Comparison of ENCODE assay signal across 18 cellular contexts in the genomic region with DNA sequence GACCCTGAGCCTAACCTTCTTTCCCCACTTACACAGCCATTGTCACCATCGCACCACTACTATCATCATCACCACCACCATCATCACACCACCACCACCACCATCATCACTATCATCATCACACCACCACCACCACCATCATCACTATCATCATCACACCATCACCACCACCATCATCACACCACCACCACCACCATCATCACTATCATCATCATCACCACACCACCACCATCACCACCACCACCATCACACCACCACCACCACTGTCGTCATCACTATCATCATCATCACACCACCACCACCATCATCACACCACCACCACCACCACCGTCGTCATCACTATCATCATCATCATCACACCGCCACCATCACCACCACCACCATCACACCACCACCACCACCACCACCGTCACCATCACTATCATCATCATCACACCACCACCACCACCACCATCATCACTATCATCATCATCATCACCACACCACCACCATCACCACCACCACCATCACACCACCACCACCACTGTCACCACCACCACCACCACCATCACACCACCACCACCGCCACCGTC.
DNase-seq lines count a peak whose midpoint lies in the region; ATAC-seq lines count a peak whose summit lies in the region.
"Had no signal": no experiment of that assay in that cellular context is flagged by ENCODE, and none has a peak within 500 bp of the region (broad histone marks: within the 10 kb centered on the region; RNA-seq: fewer than 3 reads in every experiment).

No MANE protein-coding gene starts in this region.

- H3K9ac ChIP-seq in neuronal stem cell (ENCODE audit: low read depth, low read length, poor library complexity), result peak overlapping the region; percentile 74

- H3K9me3 ChIP-seq in neuronal stem cell (replicated peaks in 1 of 2; ENCODE audit: control insufficient read depth in 2 of 2, insufficient read depth in 1 of 2, low read depth in 1 of 2, low read length in 2 of 2), result peaks cover 3 to 4% of the 10 kb centered on the region in 2 donors
- H3K9me3 ChIP-seq: BE2C had no signal

- no peaks in the 10 kb centered on the region for H3K4me1 Mint-ChIP-seq in stimulated activated naive CD8-positive, alpha-beta T cell treated with anti-CD3 and anti-CD28 coated beads, Interleukin-15, amount 100 ng/mL, for 72 hours
- no peaks in the 10 kb centered on the region for H3K4me1 Mint-ChIP-seq in central memory CD8-positive, alpha-beta T cell

- H3K27me3 ChIP-seq in neuronal stem cell (ENCODE audit: control insufficient read depth in 3 of 3, insufficient read depth in 3 of 3, low read depth in 1 of 3, low read length in 3 of 3), result peaks cover 0 to 14% (median 0%) of the 10 kb centered on the region in 3 experiments
- H3K27me3 ChIP-seq: BE2C had no signal

- no peak overlapping the region for H2BK120ac ChIP-seq in neuronal stem cell (ENCODE audit: low read depth, low read length)

- H2BK12ac ChIP-seq in neuronal stem cell (ENCODE audit: low read length), result peak overlapping the region; percentile 69

- H3K27ac Mint-ChIP-seq in stimulated activated naive CD8-positive, alpha-beta T cell treated with anti-CD3 and anti-CD28 coated beads, Interleukin-15, amount 100 ng/mL, for 72 hours, result no peak overlapping the region
- H3K27ac Mint-ChIP-seq in central memory CD8-positive, alpha-beta T cell (ENCODE audit: low read depth), result no peak overlapping the region
- H3K27ac Mint-ChIP-seq: CD4-positive, alpha-beta T cell had no signal

- no peak overlapping the region for H3K4me3 ChIP-seq in neuronal stem cell (ENCODE audit: low read length in 2 of 2)
- H3K4me3 ChIP-seq: PC-9 had no signal

- H3K27ac ChIP-seq in neuronal stem cell (replicated peaks; ENCODE audit: low read length), result no peak overlapping the region
- H3K27ac ChIP-seq: PC-9 had no signal

- H3K14ac ChIP-seq in neuronal stem cell (ENCODE audit: low read length), result peak overlapping the region; percentile 91

- H3K23ac ChIP-seq in neuronal stem cell (ENCODE audit: low read depth, low read length, poor library complexity), result peak overlapping the region; percentile 93

- H3K79me1 ChIP-seq in neuronal stem cell (ENCODE audit: low read depth, low read length), result peaks cover 6% of the 10 kb centered on the region

- H2BK5ac ChIP-seq in neuronal stem cell (ENCODE audit: low read length), result no peak overlapping the region

- DNase-seq in stimulated activated naive CD8-positive, alpha-beta T cell treated with anti-CD3 and anti-CD28 coated beads, Interleukin-15, amount 100 ng/mL, for 72 hours, result no peak
- DNase-seq in stimulated activated naive CD8-positive, alpha-beta T cell treated with anti-CD3 and anti-CD28 coated beads, Interleukin-15, Interleukin-2, amounts not matched to agents 100 U/mL and 50 U/mL, for 24 hours, result no peak
- peak in 1 of 2 donors; percentile 13 for DNase-seq in central memory CD8-positive, alpha-beta T cell (ENCODE audit: low spot score in 2 of 2)
- DNase-seq in neuronal stem cell (ENCODE audit: low spot score) (no peak), posterior cingulate gyrus (no peak), left lobe of liver (ENCODE audit: low spot score) (no peak), Right ventricle myocardium superior (no peak)
- DNase-seq: BE2C; CD4-positive, alpha-beta T cell; COR-L47; DMS79; KBM-7; NCI-H1092; NCI-H2227 treated with DMSO at 0.1 percent for 48 hours; NCI-H510A; PC-9; RPMI8226; SHP77 treated with DMSO at 0.1 percent for 48 hours had no signal

- no peak overlapping the region for H2AFZ ChIP-seq in neuronal stem cell (ENCODE audit: low read length)
- H2AFZ ChIP-seq: PC-9 had no signal

- WGBS in neuronal stem cell (ENCODE audit: extremely low coverage in 2 of 2, insufficient read length in 2 of 2, insufficient replicate concordance in 1 of 2), 2 donors, result 100% methylated on average over 2 of the region's 8 CpGs; no CpG with 5 or more reads in 1 of the 2 donors

- ATAC-seq in stimulated activated naive CD8-positive, alpha-beta T cell treated with anti-CD3 and anti-CD28 coated beads, Interleukin-15, amount 100 ng/mL, for 72 hours, result peak; percentile 49
- ATAC-seq in stimulated activated naive CD8-positive, alpha-beta T cell treated with anti-CD3 and anti-CD28 coated beads, Interleukin-15, Interleukin-2, amounts not matched to agents 100 U/mL and 50 U/mL, for 24 hours, result no peak
- ATAC-seq in central memory CD8-positive, alpha-beta T cell (replicated peaks; ENCODE audit: extremely low read depth, poor library complexity, severe bottlenecking), result peak; percentile 69
- no peak for ATAC-seq in left lobe of liver
- ATAC-seq in Right ventricle myocardium superior (ENCODE audit: poor library complexity), result no peak

- peak overlapping the region; percentile 87 for H4K8ac ChIP-seq in neuronal stem cell (ENCODE audit: low read depth, low read length)

- H3K4me2 ChIP-seq in neuronal stem cell (ENCODE audit: insufficient read depth, low read length, poor library complexity, severe bottlenecking), result no peak overlapping the region
- H3K4me2 ChIP-seq: PC-9 had no signal

- intact Hi-C loops in posterior cingulate gyrus (cut with DNase I), result no loop called here
- intact Hi-C loops in Right ventricle myocardium superior (cut with DNase I), result no loop called here

- H3K4ac ChIP-seq in neuronal stem cell (ENCODE audit: low read length), result no peak overlapping the region

- H3K18ac ChIP-seq in neuronal stem cell (ENCODE audit: low read length), result no peak overlapping the region

- H4K91ac ChIP-seq in neuronal stem cell (ENCODE audit: low read depth, low read length, poor library complexity), result peak overlapping the region; percentile 83

- no peak overlapping the region for H2BK15ac ChIP-seq in neuronal stem cell (ENCODE audit: low read length)

- no peak overlapping the region for H2AK5ac ChIP-seq in neuronal stem cell (ENCODE audit: low read depth, low read length)

- peaks cover 0 to 5% of the 10 kb centered on the region in 2 donors for H3K36me3 ChIP-seq in neuronal stem cell (replicated peaks in 1 of 2; ENCODE audit: control insufficient read depth in 2 of 2, insufficient read depth in 2 of 2, low read length in 2 of 2)
- H3K36me3 ChIP-seq: BE2C had no signal

- H3K27me3 Mint-ChIP-seq in stimulated activated naive CD8-positive, alpha-beta T cell treated with anti-CD3 and anti-CD28 coated beads, Interleukin-15, amount 100 ng/mL, for 72 hours, result no peaks in the 10 kb centered on the region
- no peaks in the 10 kb centered on the region for H3K27me3 Mint-ChIP-seq in central memory CD8-positive, alpha-beta T cell
- H3K27me3 Mint-ChIP-seq: CD4-positive, alpha-beta T cell had no signal

- no peak overlapping the region for H3K4me3 Mint-ChIP-seq in stimulated activated naive CD8-positive, alpha-beta T cell treated with anti-CD3 and anti-CD28 coated beads, Interleukin-15, amount 100 ng/mL, for 72 hours
- no peak overlapping the region for H3K4me3 Mint-ChIP-seq in central memory CD8-positive, alpha-beta T cell
- H3K4me3 Mint-ChIP-seq: CD4-positive, alpha-beta T cell had no signal

- peaks cover 0 to 10% of the 10 kb centered on the region in 2 donors for H3K4me1 ChIP-seq in neuronal stem cell (ENCODE audit: control insufficient read depth in 2 of 2, insufficient read depth in 1 of 2, low read depth in 1 of 2, low read length in 2 of 2)

- peaks cover 3% of the 10 kb centered on the region for H3K36me3 Mint-ChIP-seq in central memory CD8-positive, alpha-beta T cell (ENCODE audit: insufficient read depth)

- H3K9me3 Mint-ChIP-seq in stimulated activated naive CD8-positive, alpha-beta T cell treated with anti-CD3 and anti-CD28 coated beads, Interleukin-15, amount 100 ng/mL, for 72 hours, result no peaks in the 10 kb centered on the region
- H3K9me3 Mint-ChIP-seq in central memory CD8-positive, alpha-beta T cell, result no peaks in the 10 kb centered on the region
- H3K9me3 Mint-ChIP-seq: CD4-positive, alpha-beta T cell had no signal

Comparison
In these comparisons a context has a peak if more than half of its experiments do, and no peak if none do; other contexts are left out.
1. ATAC-seq: peak in stimulated activated naive CD8-positive, alpha-beta T cell treated with anti-CD3 and anti-CD28 coated beads, Interleukin-15, amount 100 ng/mL, for 72 hours (single experiment) and central memory CD8-positive, alpha-beta T cell (single experiment); none in stimulated activated naive CD8-positive, alpha-beta T cell treated with anti-CD3 and anti-CD28 coated beads, Interleukin-15, Interleukin-2, amounts not matched to agents 100 U/mL and 50 U/mL, for 24 hours (single experiment), left lobe of liver (single experiment) and Right ventricle myocardium superior (single experiment).